ENCODE assay signal across 8 cellular contexts in the genomic region with DNA sequence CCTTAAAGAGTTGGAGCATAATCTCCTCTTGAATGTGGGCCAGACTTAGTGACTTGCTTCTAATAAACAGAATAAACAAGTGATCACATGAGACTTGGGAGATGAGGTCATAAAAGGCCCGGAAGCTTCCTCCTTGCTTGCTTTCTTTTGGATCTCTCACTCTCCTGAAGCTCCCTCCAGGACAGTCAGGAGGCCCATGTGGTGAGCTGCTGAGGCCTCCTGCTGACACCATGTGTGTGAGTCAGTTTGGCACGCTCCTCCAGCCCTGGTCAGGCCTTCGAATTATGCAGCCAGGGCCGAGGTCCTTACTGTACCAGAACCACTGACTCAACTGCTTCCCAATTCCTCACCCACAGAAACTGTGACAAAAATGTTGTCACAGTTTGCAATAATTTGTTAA. TPM values are rescaled to one million over a fixed set of nuclear protein-coding genes. Genes with fewer than 3 reads are reported as not detected.
A peak's percentile ranks its signal among the peaks of the same experiment; 100 is the strongest.
DNase-seq lines count a peak whose midpoint lies in the region; ATAC-seq, FAIRE-seq and TF ChIP-seq lines count a peak whose summit lies in the region.

No MANE protein-coding gene starts in this region.

- H3K4me2 ChIP-seq in HepG2 (ENCODE audit: low read depth, low read length): no peak overlapping the region

- TF ChIP-seq RAD21 in HepG2 (CRISPR knock-in tag; IDR thresholded peaks at IDR 0.05): no peak

- FAIRE-seq in HepG2 (lab: Jason Lieb, UNC): no peak

- POLR2A ChIA-PET in HepG2 (lab: Yijun Ruan, JAX): no interaction called here

- TF ChIP-seq CTCF in HepG2 (CRISPR knock-in tag; IDR thresholded peaks at IDR 0.05) (peak; percentile 15; the same call in 1 of the 2 replicates), spleen (IDR thresholded peaks at IDR 0.05 in 8 of 11, conservative IDR thresholded peaks at IDR 0.05 in 3 of 11) (no peak)

- H3K27me3 ChIP-seq in HepG2 (ENCODE audit: control insufficient read depth in 1 of 2, insufficient read depth in 2 of 2, low read length in 2 of 2) (no peaks in the 10 kb centered on the region), spleen (replicated peaks in 1 of 7) (no peaks in the 10 kb centered on the region)

- CTCF ChIA-PET in HepG2 (lab: Yijun Ruan, JAX; ENCODE audit: low intra/inter-chr PET ratio, low total read pairs): no interaction called here

- DNase-seq in A172 (ENCODE audit: low spot score) (peak; percentile 88), LoVo (ENCODE audit: low spot score) (peak; percentile 24), dedifferentiated amniotic fluid mesenchymal stem cell (ENCODE audit: extremely low spot score) (peak; percentile 71), HepG2 (ENCODE audit: low spot score) (no peak), HuH-7.5 (ENCODE audit: low spot score) (no peak), spleen (no peak), NCI-H748 (lab: John Stamatoyannopoulos, UW; ENCODE audit: unreplicated experiment) (no peak)

- in situ Hi-C loops in HepG2 (cut with HindIII; ENCODE audit: extremely low pct_ligation_motif_present, low pct_unique_long_range_greater_than_20kb): no loop called here

- no peaks in the 10 kb centered on the region for H4K20me1 ChIP-seq in HepG2 (ENCODE audit: insufficient read depth, low read length)

- ATAC-seq in HepG2 (peak; percentile 48), HG02798 (IDR thresholded peaks at IDR 0.05; ENCODE audit: poor library complexity, unreplicated experiment) (no peak)

- H3K4me3 ChIP-seq in HepG2 (replicated peaks in 1 of 3; ENCODE audit: insufficient read depth in 1 of 3, low read depth in 2 of 3, low read length in 3 of 3): no peak overlapping the region
- no peak overlapping the region for H3K4me3 ChIP-seq in spleen

- peaks cover 5% of the 10 kb centered on the region; the same call in 1 of the 2 replicates for H3K9me3 ChIP-seq in HepG2 (ENCODE audit: low read length)
- peaks cover 3 to 17% (median 11%) of the 10 kb centered on the region in 8 donors for H3K9me3 ChIP-seq in spleen

- H3K9ac ChIP-seq in HepG2 (ENCODE audit: insufficient read depth, low read depth, low read length): no peak overlapping the region

- intact Hi-C loops in HepG2 (cut with micrococcal nuclease; ENCODE audit: unreplicated experiment): no loop called here
- intact Hi-C loops in spleen (cut with DNase I; ENCODE audit: low total_unique reads): no loop called here

- H3K27ac ChIP-seq in HepG2 (ENCODE audit: extremely low read length, insufficient read depth, low read length) (no peak overlapping the region), spleen (no peak overlapping the region)

- TF ChIP-seq EP300 in HepG2 (IDR thresholded peaks at IDR 0.05; ENCODE audit: low read depth in 2 of 2, low read length in 2 of 2) (no peak), HepG2 (CRISPR knock-in tag; IDR thresholded peaks at IDR 0.05; ENCODE audit: borderline replicate concordance) (no peak)

- H3K4me1 ChIP-seq in HepG2 (ENCODE audit: insufficient read depth, low read length) (peaks cover 9% of the 10 kb centered on the region; the same call in 1 of the 2 replicates), spleen (no peaks in the 10 kb centered on the region)

- TF ChIP-seq POLR2A in HepG2 (IDR thresholded peaks at IDR 0.05; ENCODE audit: insufficient read depth in 1 of 2, low read depth in 2 of 2, low read length in 2 of 2) (no peak), spleen (IDR thresholded peaks at IDR 0.05) (no peak)

- no TSS peak for BruUV-seq in HepG2 (replicated peaks; lab: Mats Ljungman, UMichigan)

- H3K79me2 ChIP-seq in HepG2 (ENCODE audit: insufficient read depth, low read length): no peaks in the 10 kb centered on the region

- WGBS in HepG2 (ENCODE audit: low lambda C conversion rate): 96% methylated on average over 4 of the region's 4 CpGs
- 83 to 94% (median 89%) methylated on average over 3 to 4 of the region's 4 CpGs for WGBS in spleen, 5 donors

- peaks cover 39 to 91% of the 10 kb centered on the region in 2 experiments for H3K36me3 ChIP-seq in HepG2 (replicated peaks in 1 of 2; ENCODE audit: control insufficient read depth in 1 of 2, insufficient read depth in 2 of 2, low read length in 2 of 2)
- H3K36me3 ChIP-seq in spleen: peaks cover 0 to 46% (median 6%) of the 10 kb centered on the region in 6 donors

- no peak overlapping the region for H2AFZ ChIP-seq in HepG2 (ENCODE audit: low read length)

TF ChIP-seq in HepG2, 621 proteins besides CTCF, POLR2A, EP300 and RAD21:
- no peak for TF ChIP-seq ZNF768 (CRISPR knock-in tag; IDR thresholded peaks at IDR 0.05)
- TF ChIP-seq SALL1 (CRISPR knock-in tag; IDR thresholded peaks at IDR 0.05): no peak
- no peak for TF ChIP-seq SIX1 (CRISPR knock-in tag; IDR thresholded peaks at IDR 0.05; ENCODE audit: borderline replicate concordance)
- peak; percentile 21 for TF ChIP-seq STAG1 (CRISPR knock-in tag; IDR thresholded peaks at IDR 0.05)
- no peak for TF ChIP-seq MTA1 (CRISPR knock-in tag; IDR thresholded peaks at IDR 0.05; ENCODE audit: borderline replicate concordance)
- TF ChIP-seq, protein P1, sequence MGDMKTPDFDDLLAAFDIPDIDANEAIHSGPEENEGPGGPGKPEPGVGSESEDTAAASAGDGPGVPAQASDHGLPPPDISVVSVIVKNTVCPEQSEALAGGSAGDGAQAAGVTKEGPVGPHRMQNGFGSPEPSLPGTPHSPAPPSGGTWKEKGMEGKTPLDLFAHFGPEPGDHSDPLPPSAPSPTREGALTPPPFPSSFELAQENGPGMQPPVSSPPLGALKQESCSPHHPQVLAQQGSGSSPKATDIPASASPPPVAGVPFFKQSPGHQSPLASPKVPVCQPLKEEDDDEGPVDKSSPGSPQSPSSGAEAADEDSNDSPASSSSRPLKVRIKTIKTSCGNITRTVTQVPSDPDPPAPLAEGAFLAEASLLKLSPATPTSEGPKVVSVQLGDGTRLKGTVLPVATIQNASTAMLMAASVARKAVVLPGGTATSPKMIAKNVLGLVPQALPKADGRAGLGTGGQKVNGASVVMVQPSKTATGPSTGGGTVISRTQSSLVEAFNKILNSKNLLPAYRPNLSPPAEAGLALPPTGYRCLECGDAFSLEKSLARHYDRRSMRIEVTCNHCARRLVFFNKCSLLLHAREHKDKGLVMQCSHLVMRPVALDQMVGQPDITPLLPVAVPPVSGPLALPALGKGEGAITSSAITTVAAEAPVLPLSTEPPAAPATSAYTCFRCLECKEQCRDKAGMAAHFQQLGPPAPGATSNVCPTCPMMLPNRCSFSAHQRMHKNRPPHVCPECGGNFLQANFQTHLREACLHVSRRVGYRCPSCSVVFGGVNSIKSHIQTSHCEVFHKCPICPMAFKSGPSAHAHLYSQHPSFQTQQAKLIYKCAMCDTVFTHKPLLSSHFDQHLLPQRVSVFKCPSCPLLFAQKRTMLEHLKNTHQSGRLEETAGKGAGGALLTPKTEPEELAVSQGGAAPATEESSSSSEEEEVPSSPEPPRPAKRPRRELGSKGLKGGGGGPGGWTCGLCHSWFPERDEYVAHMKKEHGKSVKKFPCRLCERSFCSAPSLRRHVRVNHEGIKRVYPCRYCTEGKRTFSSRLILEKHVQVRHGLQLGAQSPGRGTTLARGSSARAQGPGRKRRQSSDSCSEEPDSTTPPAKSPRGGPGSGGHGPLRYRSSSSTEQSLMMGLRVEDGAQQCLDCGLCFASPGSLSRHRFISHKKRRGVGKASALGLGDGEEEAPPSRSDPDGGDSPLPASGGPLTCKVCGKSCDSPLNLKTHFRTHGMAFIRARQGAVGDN (CRISPR knock-in tag; IDR thresholded peaks at IDR 0.05): no peak

RNA-seq across cellular contexts. Expression of a gene that starts 53.2 kb away (rescaled TPM):
- total RNA-seq in A172 (2014; rRNA removed; shearing (Covaris generic)): 38.4 and 48.0 TPM in 2 replicates
- total RNA-seq in HepG2 (2016; rRNA removed; fragmentation: Illumina TruSeq; extraction: Trizol) (47.8 and 59.8 TPM in 2 replicates), spleen (100 to 1,000 TPM in 3 of 7 donors, 10 to 100 TPM in 4; 67.7 to 141 (median 90.5) TPM)
- 23.8 and 26.3 TPM in 2 replicates for total RNA-seq in HepG2 (2016; cell fraction: cytosol; rRNA removed; fragmentation: Illumina TruSeq; extraction: Trizol; ENCODE audit: low read depth)
- total RNA-seq in HepG2 (2016; cell fraction: insoluble cytoplasmic fraction; rRNA removed; fragmentation: Illumina TruSeq; extraction: Trizol): 40.4 and 58.0 TPM in 2 replicates
- total RNA-seq in HepG2 (2016; cell fraction: membrane; rRNA removed; fragmentation: Illumina TruSeq; extraction: Trizol): 38.8 and 39.0 TPM in 2 replicates
- 76.2 and 88.4 TPM in 2 replicates for total RNA-seq in HepG2 (2016; cell fraction: nucleus; rRNA removed; fragmentation: Illumina TruSeq; extraction: Trizol)
- polyA plus RNA-seq in HepG2 (2011; rRNA removed) (119 and 153 TPM in 2 replicates), spleen (10 to 100 TPM; 11.6 to 26.0 (median 13.6) TPM)
- polyA plus RNA-seq in HepG2 (2011; cell fraction: cytosol; rRNA removed): 90.0 and 106 TPM in 2 replicates
- polyA plus RNA-seq in HepG2 (2011; cell fraction: nucleus; rRNA removed): 348 and 472 TPM in 2 replicates
- polyA plus RNA-seq in HepG2 (2012): 71.7 and 87.0 TPM in 2 replicates
- 9.5 and 11.4 TPM in 2 replicates for polyA plus RNA-seq in HepG2 (2016; cell fraction: cytosol; fragmentation: Illumina TruSeq; extraction: Trizol; ENCODE audit: low read depth)
- polyA plus RNA-seq in HepG2 (2016; cell fraction: insoluble cytoplasmic fraction; fragmentation: Illumina TruSeq; extraction: Trizol; ENCODE audit: low read depth): 50.5 and 54.1 TPM in 2 replicates
- polyA plus RNA-seq in HepG2 (2016; cell fraction: membrane; fragmentation: Illumina TruSeq; extraction: Trizol; ENCODE audit: low read depth): 25.5 and 26.4 TPM in 2 replicates
- 93.0 and 99.2 TPM in 2 replicates for polyA plus RNA-seq in HepG2 (2016; cell fraction: nucleus; fragmentation: Illumina TruSeq; extraction: Trizol; ENCODE audit: insufficient read depth, low read depth)
- 50.7 and 124 TPM in 2 replicates for polyA minus RNA-seq in HepG2 (2011; rRNA and poly(A)+ RNA removed; ENCODE audit: low replicate concordance)
- 38.6 and 48.1 TPM in 2 replicates for polyA minus RNA-seq in HepG2 (2011; cell fraction: cytosol; rRNA and poly(A)+ RNA removed)
- 217 and 240 TPM in 2 replicates for polyA minus RNA-seq in HepG2 (2011; cell fraction: nucleus; rRNA and poly(A)+ RNA removed)

Comparison
In these comparisons a context has a peak if more than half of its experiments do, and no peak if none do; other contexts are left out.
1. DNase-seq: peak in A172 (single experiment), LoVo (single experiment) and dedifferentiated amniotic fluid mesenchymal stem cell (single experiment); none in HepG2 (single experiment), HuH-7.5 (single experiment), spleen (single experiment) and NCI-H748 (single experiment).